ENCODE assay signal across 18 cellular contexts in genomic region chr3:69925506-69925905, GRCh38.
DNase-seq lines count a peak whose midpoint lies in the region; FAIRE-seq and TF ChIP-seq lines count a peak whose summit lies in the region.
"Had no signal": no experiment of that assay in that cellular context is flagged by ENCODE, and none has a peak within 500 bp of the region (broad histone marks: within the 10 kb centered on the region; RNA-seq: fewer than 3 reads in every experiment).

No MANE protein-coding gene starts in this region.

- H3K9me3 ChIP-seq in AG04450 (ENCODE audit: control insufficient read depth, insufficient read depth, low read length): no peaks in the 10 kb centered on the region
- H3K9me3 ChIP-seq in GM23248 (ENCODE audit: low read depth): no peaks in the 10 kb centered on the region
- no peaks in the 10 kb centered on the region for H3K9me3 ChIP-seq in kidney (ENCODE audit: control insufficient read depth in 1 of 2, low read length in 2 of 2)
- H3K9me3 ChIP-seq in SK-N-SH: no peaks in the 10 kb centered on the region

- H3K4me3 ChIP-seq in AG04450 (ENCODE audit: low read depth, low read length) (no peak overlapping the region), GM23248 (no peak overlapping the region), choroid plexus epithelial cell (ENCODE audit: low read depth, low read length) (no peak overlapping the region), foreskin fibroblast (ENCODE audit: low read depth in 1 of 2, low read length in 2 of 2) (no peak overlapping the region), kidney (ENCODE audit: low read length in 2 of 2) (no peak overlapping the region), SK-N-SH (ENCODE audit: low read depth in 2 of 2, low read length in 1 of 2) (no peak overlapping the region)
- H3K4me3 ChIP-seq: PC-9 had no signal

- H3K27ac Mint-ChIP-seq in MCF 10A (ENCODE audit: low read depth, unreplicated experiment): no peak overlapping the region
- H3K27ac Mint-ChIP-seq: B cell; CD8-positive, alpha-beta T cell had no signal

- H3K9ac ChIP-seq in GM23248 (no peak overlapping the region), kidney (ENCODE audit: low read length in 2 of 2) (no peak overlapping the region), SK-N-SH (no peak overlapping the region)

- H3F3A ChIP-seq in GM23248 (ENCODE audit: insufficient read depth) (no peaks in the 10 kb centered on the region), SK-N-SH (replicated peaks; ENCODE audit: insufficient read depth) (no peaks in the 10 kb centered on the region)

- no peak for TF ChIP-seq RAD21 in SK-N-SH (IDR thresholded peaks at IDR 0.05; ENCODE audit: low read length)

- no peaks in the 10 kb centered on the region for H3K27me3 Mint-ChIP-seq in MCF 10A (ENCODE audit: insufficient read depth, unreplicated experiment)

- peak; percentile 33 for DNase-seq in AG04450 (ENCODE audit: low read depth, low spot score)
- peak; percentile 40 for DNase-seq in GM23248
- peak; percentile 77 for DNase-seq in choroid plexus epithelial cell (ENCODE audit: low read depth)
- DNase-seq in foreskin fibroblast: peak; percentile 55 to 72
- no peak for DNase-seq in MCF 10A (ENCODE audit: unreplicated experiment)
- no peak for DNase-seq in mesenteric fat pad (ENCODE audit: low spot score)
- no peak for DNase-seq in kidney
- no peak for DNase-seq in SK-N-SH
- DNase-seq: 8988T; CD8-positive, alpha-beta T cell; Karpas-422; NCI-H1930; NCI-H2171; NCI-H446 treated with DMSO at 0.1 percent for 48 hours; NCI-H774; PC-9 had no signal

- H3K9me2 ChIP-seq in GM23248 (ENCODE audit: insufficient read depth): no peaks in the 10 kb centered on the region
- no peaks in the 10 kb centered on the region for H3K9me2 ChIP-seq in SK-N-SH

- no peak overlapping the region for H3K4me3 Mint-ChIP-seq in MCF 10A (ENCODE audit: unreplicated experiment)
- H3K4me3 Mint-ChIP-seq: B cell; CD8-positive, alpha-beta T cell had no signal

- TF ChIP-seq CTCF in AG04450 (IDR thresholded peaks at IDR 0.05; ENCODE audit: low read depth, low read length) (no peak), choroid plexus epithelial cell (conservative IDR thresholded peaks at IDR 0.05; ENCODE audit: low read depth, low read length) (no peak), foreskin fibroblast (IDR thresholded peaks at IDR 0.05; ENCODE audit: low read depth, low read length) (no peak), MCF 10A (IDR thresholded peaks at IDR 0.05; ENCODE audit: unreplicated experiment) (no peak), kidney (IDR thresholded peaks at IDR 0.05; ENCODE audit: borderline replicate concordance, extremely low read depth, insufficient read depth) (no peak), SK-N-SH (IDR thresholded peaks at IDR 0.05) (no peak)

- H3K4me1 ChIP-seq in GM23248 (ENCODE audit: insufficient read depth) (no peaks in the 10 kb centered on the region), kidney (ENCODE audit: control insufficient read depth in 1 of 2, insufficient read depth in 1 of 2, low read depth in 1 of 2, low read length in 2 of 2) (peaks cover 4 to 9% of the 10 kb centered on the region in 2 donors), SK-N-SH (ENCODE audit: control insufficient read depth in 1 of 2, insufficient read depth in 2 of 2, low read depth in 1 of 2, low read length in 1 of 2) (no peaks in the 10 kb centered on the region; a peak in 1 of 4 replicates)

- H2AFZ ChIP-seq in GM23248: no peak overlapping the region
- no peak overlapping the region for H2AFZ ChIP-seq in SK-N-SH (ENCODE audit: low read depth)
- H2AFZ ChIP-seq: PC-9 had no signal

- POLR2A ChIA-PET in AG04450 (lab: Yijun Ruan, JAX): no interaction called here
- POLR2A ChIA-PET in MCF 10A (lab: Yijun Ruan, JAX): interaction anchor here (0.7 kb wide), 1 partner anchor 18 kb away, joined by 3 read pairs; no protein-coding TSS in a partner anchor
- POLR2A ChIA-PET in SK-N-SH (lab: Yijun Ruan, JAX): no interaction called here

- H3K9me3 Mint-ChIP-seq in MCF 10A (ENCODE audit: unreplicated experiment): no peaks in the 10 kb centered on the region
- H3K9me3 Mint-ChIP-seq: CD8-positive, alpha-beta T cell had no signal

- H3K27ac ChIP-seq in AG04450 (ENCODE audit: low read depth, low read length) (no peak overlapping the region), GM23248 (no peak overlapping the region), kidney (ENCODE audit: low read depth in 2 of 2, low read length in 2 of 2) (no peak overlapping the region), SK-N-SH (ENCODE audit: low read depth in 2 of 2, low read length in 1 of 2) (no peak overlapping the region)
- H3K27ac ChIP-seq: PC-9 had no signal

- no peak for TF ChIP-seq EP300 in SK-N-SH (IDR thresholded peaks at IDR 0.05; ENCODE audit: borderline replicate concordance in 1 of 2, low read depth in 1 of 2, low read length in 1 of 2)

- H3K36me3 ChIP-seq in GM23248 (ENCODE audit: low read depth): no peaks in the 10 kb centered on the region
- H3K36me3 ChIP-seq in kidney (ENCODE audit: control insufficient read depth in 1 of 2, insufficient read depth in 2 of 2, low read length in 2 of 2): no peaks in the 10 kb centered on the region
- no peaks in the 10 kb centered on the region for H3K36me3 ChIP-seq in SK-N-SH (replicated peaks in 1 of 2; ENCODE audit: control insufficient read depth in 1 of 2, insufficient read depth in 2 of 2, low read length in 1 of 2)

- H3K4me2 ChIP-seq in GM23248 (ENCODE audit: unreplicated experiment) (no peak overlapping the region), SK-N-SH (no peak overlapping the region)
- H3K4me2 ChIP-seq: PC-9 had no signal

- no peaks in the 10 kb centered on the region for H3K4me1 Mint-ChIP-seq in MCF 10A (ENCODE audit: insufficient read depth, unreplicated experiment)
- H3K4me1 Mint-ChIP-seq: B cell had no signal

- H4K20me1 ChIP-seq in GM23248 (ENCODE audit: insufficient read depth) (no peaks in the 10 kb centered on the region), SK-N-SH (ENCODE audit: insufficient read depth) (no peaks in the 10 kb centered on the region)

- H3K36me3 Mint-ChIP-seq in MCF 10A (ENCODE audit: insufficient read depth, unreplicated experiment): no peaks in the 10 kb centered on the region
- H3K36me3 Mint-ChIP-seq: CD8-positive, alpha-beta T cell had no signal

- BruUV-seq in MCF 10A (replicated peaks; lab: Mats Ljungman, UMichigan): no TSS peak

- no peak for FAIRE-seq in kidney (lab: Jason Lieb, UNC)
- FAIRE-seq: D721Med had no signal

- in situ Hi-C loops in GM23248 (cut with MboI): loop anchor here (25.0 kb wide), 1 partner anchor 238 kb away; no protein-coding TSS in a partner anchor

- intact Hi-C loops in MCF 10A (cut with micrococcal nuclease) (no loop called here), kidney (cut with DNase I) (no loop called here)

- CTCF ChIA-PET in AG04450 (lab: Charles Lee) (no interaction called here), MCF 10A (lab: Yijun Ruan, JAX) (interaction anchor here (1.1 to 1.7 kb wide), 2 partner anchors 22 to 23 kb away, joined by 4 to 9 read pairs; no protein-coding TSS in a partner anchor), SK-N-SH (lab: Yijun Ruan, JAX) (no interaction called here)

- no peaks in the 10 kb centered on the region for H3K79me2 ChIP-seq in GM23248 (ENCODE audit: insufficient read depth)
- H3K79me2 ChIP-seq in SK-N-SH (ENCODE audit: insufficient read depth): no peaks in the 10 kb centered on the region

- H3K27me3 ChIP-seq in AG04450 (ENCODE audit: control insufficient read depth, insufficient read depth, low read length): no peaks in the 10 kb centered on the region
- H3K27me3 ChIP-seq in GM23248 (replicated peaks; ENCODE audit: insufficient read depth): no peaks in the 10 kb centered on the region
- no peaks in the 10 kb centered on the region for H3K27me3 ChIP-seq in SK-N-SH (ENCODE audit: insufficient read depth)

TF ChIP-seq in SK-N-SH, 30 proteins besides CTCF, POLR2A, EP300 and RAD21 (continues in another document):
- TF ChIP-seq TAF1 (IDR thresholded peaks at IDR 0.05; ENCODE audit: borderline replicate concordance, low read depth, low read length): no peak
- TF ChIP-seq CHD2 (IDR thresholded peaks at IDR 0.05; ENCODE audit: low read length, partially characterized antibody): no peak
- no peak for TF ChIP-seq MEF2A (IDR thresholded peaks at IDR 0.05; ENCODE audit: borderline replicate concordance, low read depth)
- TF ChIP-seq RXRA (IDR thresholded peaks at IDR 0.05; ENCODE audit: borderline replicate concordance, low read depth): no peak
- TF ChIP-seq MXI1 (IDR thresholded peaks at IDR 0.05; ENCODE audit: low read depth, low read length): no peak
- TF ChIP-seq IRF3 (IDR thresholded peaks at IDR 0.05; ENCODE audit: low read depth, low read length): no peak
- no peak for TF ChIP-seq GATA2 (CRISPR knock-in tag; IDR thresholded peaks at IDR 0.05)
- TF ChIP-seq POLR2AphosphoS5 (IDR thresholded peaks at IDR 0.05; ENCODE audit: low read depth, low read length): no peak
- TF ChIP-seq SMC3 (IDR thresholded peaks at IDR 0.05; ENCODE audit: low read depth, low read length): no peak
- TF ChIP-seq FOXM1 (IDR thresholded peaks at IDR 0.05; ENCODE audit: low read depth): no peak
- TF ChIP-seq USF1 (IDR thresholded peaks at IDR 0.05; ENCODE audit: borderline replicate concordance, low read depth): no peak
- TF ChIP-seq NFIC (IDR thresholded peaks at IDR 0.05; ENCODE audit: borderline replicate concordance): no peak
- TF ChIP-seq GABPA (IDR thresholded peaks at IDR 0.05; ENCODE audit: low read depth): no peak
- no peak for TF ChIP-seq MAX (IDR thresholded peaks at IDR 0.05; ENCODE audit: low read depth)
- no peak for TF ChIP-seq ELF1 (IDR thresholded peaks at IDR 0.05)
- no peak for TF ChIP-seq FOSL2 (IDR thresholded peaks at IDR 0.05; ENCODE audit: borderline replicate concordance, low read depth)

Comparison
In these comparisons a context has a peak if more than half of its experiments do, and no peak if none do; other contexts are left out.
1. DNase-seq: peak in AG04450 (single experiment), GM23248 (single experiment), choroid plexus epithelial cell (single experiment) and foreskin fibroblast (2 of 2); none in MCF 10A (single experiment), mesenteric fat pad (single experiment), kidney (single experiment) and SK-N-SH (single experiment).